In genomic region chr15:43800286-43801136, GRCh38 we compare ENCODE assay signal across 8 cellular contexts. TPM values are rescaled to one million over a fixed set of nuclear protein-coding genes. Genes with fewer than 3 reads are reported as not detected.
DNase-seq lines count a peak whose midpoint lies in the region; ATAC-seq, FAIRE-seq and TF ChIP-seq lines count a peak whose summit lies in the region.

Gene HYPK (plus strand): TSS chr15:43800599. CDS start chr15:43800623, 24 bp downstream.

- peak within 1 kb of the TSS; percentile 93 for H3K27ac ChIP-seq in VCaP
- H3K27ac ChIP-seq in iPS-20b (ENCODE audit: low read length) = no peak within 1 kb of the TSS
- peak within 1 kb of the TSS; percentile 38 to 85 for H3K27ac ChIP-seq in small intestine (ENCODE audit: low read depth in 1 of 2, low read length in 1 of 2)

- WGBS in small intestine, 3 donors = 7 to 9% (median 8%) methylated on average over 44 of the region's 44 CpGs

- peak; percentile 81 for ATAC-seq in HG03039 (IDR thresholded peaks at IDR 0.05; ENCODE audit: unreplicated experiment)

- H3K4me1 ChIP-seq in iPS-20b (ENCODE audit: insufficient read depth, low read length) = peaks cover 14% of the 10 kb centered on the region
- peaks cover 0 to 2% of the 10 kb centered on the region in 2 donors for H3K4me1 ChIP-seq in small intestine (ENCODE audit: control insufficient read depth in 2 of 2, insufficient read depth in 1 of 2, low read depth in 1 of 2, low read length in 1 of 2)

- no peak for FAIRE-seq in small intestine (lab: Jason Lieb, UNC)

- in situ Hi-C loops in T47D (cut with HindIII; ENCODE audit: low pct_unique_long_range_greater_than_20kb, low sequenced_read_pairs) = no loop called here

- TF ChIP-seq CTCF in VCaP (conservative IDR thresholded peaks at IDR 0.05) = no peak

- peak; percentile 9 to 62 for DNase-seq in NCI-H187 (lab: John Stamatoyannopoulos, UW)
- DNase-seq in NCI-H187 treated with DMSO at 0.1 percent for 48 hours (lab: John Stamatoyannopoulos, UW) = no peak
- peak; percentile 73 for DNase-seq in NCI-H2196 (lab: John Stamatoyannopoulos, UW; ENCODE audit: unreplicated experiment)
- DNase-seq in T47D (ENCODE audit: low read depth in 1 of 2, low spot score in 1 of 2) = peak; percentile 54 to 93
- DNase-seq in small intestine = peak; percentile 92

- peak within 1 kb of the TSS; percentile 96 for H3K4me3 ChIP-seq in iPS-20b (ENCODE audit: low read length)
- H3K4me3 ChIP-seq in small intestine (ENCODE audit: low read depth in 1 of 2, low read length in 2 of 2) = peak within 1 kb of the TSS; percentile 69 to 90

- H3K9me3 ChIP-seq in iPS-20b (ENCODE audit: insufficient read depth, low read depth, low read length) = no peaks in the 10 kb centered on the region
- H3K9me3 ChIP-seq in small intestine (ENCODE audit: control insufficient read depth, low read depth) = no peaks in the 10 kb centered on the region

- H3K27me3 ChIP-seq in iPS-20b (ENCODE audit: insufficient read depth, low read length) (no peaks in the 10 kb centered on the region), small intestine (ENCODE audit: control insufficient read depth in 2 of 2, insufficient read depth in 2 of 2, low read length in 2 of 2) (no peaks in the 10 kb centered on the region)

- H3K36me3 ChIP-seq in iPS-20b (ENCODE audit: insufficient read depth, low read depth, low read length) = peaks cover 70% of the 10 kb centered on the region
- peaks cover 4 to 7% of the 10 kb centered on the region in 2 donors for H3K36me3 ChIP-seq in small intestine (ENCODE audit: control insufficient read depth in 2 of 2, insufficient read depth in 2 of 2, low read length in 2 of 2)

- peak within 1 kb of the TSS; percentile 93 for H3K9ac ChIP-seq in iPS-20b (ENCODE audit: low read depth, low read length)

RNA-seq across cellular contexts. Expression of gene HYPK, which starts in this region (rescaled TPM):
- 10 to 100 TPM in 2 of 3 donors, 1 to 10 TPM in 1; 5.8 to 24.3 (median 12.4) TPM for polyA plus RNA-seq in small intestine
